15 cellular contexts compared by ENCODE assay signal in genomic region chr16:71282943-71283342, GRCh38. TPM values are rescaled to one million over a fixed set of nuclear protein-coding genes. Genes with fewer than 3 reads are reported as not detected.
DNase-seq lines count a peak whose midpoint lies in the region; FAIRE-seq and TF ChIP-seq lines count a peak whose summit lies in the region.
"Had no signal": no experiment of that assay in that cellular context is flagged by ENCODE, and none has a peak within 500 bp of the region (broad histone marks: within the 10 kb centered on the region; RNA-seq: fewer than 3 reads in every experiment).

No MANE protein-coding gene starts in this region.

- H3K4me3 ChIP-seq in A673 (ENCODE audit: low read depth, low read length, poor library complexity, severe bottlenecking) = no peak overlapping the region
- H3K4me3 ChIP-seq in bronchial epithelial cell (ENCODE audit: low read depth, low read length) = no peak overlapping the region
- H3K4me3 ChIP-seq: GM23338 had no signal

- H3K9me3 ChIP-seq in A673 (ENCODE audit: low read depth, low read length, poor library complexity, severe bottlenecking) = no peaks in the 10 kb centered on the region

- CTCF ChIA-PET in A673 (lab: Charles Lee) = no interaction called here

- H3K27me3 ChIP-seq in A673 (replicated peaks; ENCODE audit: insufficient read depth, low read depth, low read length, poor library complexity) (no peaks in the 10 kb centered on the region), bronchial epithelial cell (ENCODE audit: control insufficient read depth, insufficient read depth, low read length) (no peaks in the 10 kb centered on the region)

- TF ChIP-seq CTCF in A673 (conservative IDR thresholded peaks at IDR 0.05; ENCODE audit: low read depth, low read length) = no peak
- TF ChIP-seq CTCF in bronchial epithelial cell (IDR thresholded peaks at IDR 0.05; ENCODE audit: insufficient read depth, low read length, severe bottlenecking) = no peak

- intact Hi-C loops in A673 (cut with micrococcal nuclease; ENCODE audit: unreplicated experiment) = no loop called here

- DNase-seq in A673 (ENCODE audit: low spot score) (peak; percentile 26), bronchial epithelial cell (ENCODE audit: low read depth) (peak; percentile 12), pulmonary artery endothelial cell (ENCODE audit: low read depth, low spot score) (peak; percentile 30), putamen (ENCODE audit: low spot score) (no peak), NCI-H1048 (lab: John Stamatoyannopoulos, UW) (no peak), HuH-7.5 (ENCODE audit: low spot score) (no peak)
- DNase-seq: 8988T; C1 segment of cervical spinal cord; Calu3; CD4-positive, alpha-beta T cell; DMS 273 treated with DMSO at 0.1 percent for 48 hours; H7 had no signal

- POLR2A ChIA-PET in A673 (lab: Charles Lee; ENCODE audit: low non-redundant PET) = no interaction called here

- FAIRE-seq in bronchial epithelial cell (lab: Jason Lieb, UNC) = no peak
- peak; percentile 79 for FAIRE-seq in islet of Langerhans (lab: Jason Lieb, UNC)
- FAIRE-seq: GM18507 had no signal

- H3K36me3 ChIP-seq in A673 (ENCODE audit: insufficient read depth, low read length, poor library complexity, severe bottlenecking) (peaks cover 17% of the 10 kb centered on the region), bronchial epithelial cell (ENCODE audit: control insufficient read depth, insufficient read depth, low read length) (no peaks in the 10 kb centered on the region)

- BruUV-seq in A673 (replicated peaks; lab: Mats Ljungman, UMichigan) = no TSS peak

- H3K27ac ChIP-seq in A673 (ENCODE audit: low read depth, low read length, poor library complexity, severe bottlenecking) = no peak overlapping the region

- H3K4me1 ChIP-seq in A673 (ENCODE audit: insufficient read depth, low read length, poor library complexity, severe bottlenecking) = peaks cover 8% of the 10 kb centered on the region

RNA-seq across cellular contexts. Expression of gene CMTR2, which starts 6.3 kb away (rescaled TPM):
- 12.2 and 16.1 TPM in 2 replicates for total RNA-seq in A673 (2021)
- total RNA-seq in bronchial epithelial cell = 37.4 and 42.9 TPM in 2 replicates
- total RNA-seq in pulmonary artery endothelial cell = 24.8 and 28.8 TPM in 2 replicates

RNA-seq across cellular contexts. Expression of gene HYDIN, which starts 52.4 kb away (rescaled TPM):
- total RNA-seq in A673 (2021) (0.22 TPM in 1 of 2 replicates, not detected in the other), bronchial epithelial cell (0.38 and 1.3 TPM in 2 replicates), pulmonary artery endothelial cell (0.07 TPM in 1 of 2 replicates, not detected in the other)
- total RNA-seq: CD4-positive, alpha-beta T cell had no signal

Comparison
In these comparisons a context has a peak if more than half of its experiments do, and no peak if none do; other contexts are left out.
1. DNase-seq: peak in A673 (single experiment), bronchial epithelial cell (single experiment) and pulmonary artery endothelial cell (single experiment); none in putamen (single experiment), NCI-H1048 (single experiment) and HuH-7.5 (single experiment).